Comparison of ENCODE assay signal across 15 cellular contexts in genomic region chr6:7546383-7546782, GRCh38.
"Had no signal": no experiment of that assay in that cellular context is flagged by ENCODE, and none has a peak within 500 bp of the region (broad histone marks: within the 10 kb centered on the region; RNA-seq: fewer than 3 reads in every experiment).

No MANE protein-coding gene starts in this region.

- H3K36me3 ChIP-seq: gastrocnemius medialis, tibial nerve had no signal

- ATAC-seq: activated CD4-positive, alpha-beta T cell treated with anti-CD3 and anti-CD28 coated beads for 36 hours; gastrocnemius medialis; T-cell had no signal

- DNase-seq: activated CD4-positive, alpha-beta memory T cell treated with anti-CD3 and anti-CD28 coated beads, Interleukin-2, amount 10 ng/mL, durations not matched to agents 7 days and 5 days; activated CD4-positive, alpha-beta T cell treated with anti-CD3 and anti-CD28 coated beads for 36 hours; activated gamma-delta T cell; activated T-cell treated with anti-CD3 and anti-CD28 coated beads, Interleukin-2, amount 50 U/mL, for 48 hours; aorta; dermis blood vessel endothelial cell; gastrocnemius medialis; nephron progenitor cell; stimulated activated CD4-positive, alpha-beta T cell treated with anti-CD3 and anti-CD28 coated beads, Interleukin-4, amount 100 ng/mL, for 1 hour; stimulated activated CD8-positive, alpha-beta memory T cell treated with anti-CD3 and anti-CD28 coated beads, Interleukin-4, amount 100 ng/mL, for 48 hours; T-cell; T1000 had no signal

- H3K27ac ChIP-seq: gastrocnemius medialis, SK-N-MC, tibial nerve, VCaP had no signal

- H3K4me3 ChIP-seq: gastrocnemius medialis, SK-N-MC, tibial nerve had no signal

- H3K9me3 ChIP-seq: gastrocnemius medialis, tibial nerve had no signal
